In genomic region chr5:139668064-139668880, GRCh38 we compare ENCODE assay signal across 8 cellular contexts. TPM values are rescaled to one million over a fixed set of nuclear protein-coding genes. Genes with fewer than 3 reads are reported as not detected.
DNase-seq lines count a peak whose midpoint lies in the region; ATAC-seq and TF ChIP-seq lines count a peak whose summit lies in the region.

No MANE protein-coding gene starts in this region.

- peak; percentile 82 for DNase-seq in GM23338 (ENCODE audit: low spot score)
- peak; percentile 71 for DNase-seq in ecto neural progenitor cell (ENCODE audit: low spot score)
- no peak for DNase-seq in type B pancreatic cell (ENCODE audit: extremely low spot score, unreplicated experiment)

- H2AFZ ChIP-seq in ACC112 (ENCODE audit: low read length, unreplicated experiment) (peak overlapping the region; percentile 23), GM23338 (no peak overlapping the region)

- H3K9me3 Mint-ChIP-seq in GM23338 (no peaks in the 10 kb centered on the region; the same call in 2 of the 3 replicates), type B pancreatic cell (no peaks in the 10 kb centered on the region)

- H3K4me1 Mint-ChIP-seq in GM23338 (peaks cover 79% of the 10 kb centered on the region), type B pancreatic cell (ENCODE audit: unreplicated experiment) (peaks cover 46% of the 10 kb centered on the region)

- H3K27me3 ChIP-seq in ACC112 (ENCODE audit: insufficient read depth, low read length) (no peaks in the 10 kb centered on the region), GM23338 (ENCODE audit: insufficient read depth) (no peaks in the 10 kb centered on the region), mucosa of stomach (ENCODE audit: control insufficient read depth, insufficient read depth, low read length) (no peaks in the 10 kb centered on the region)

- peak overlapping the region; percentile 43; the same call in 2 of the 3 replicates for H3K4me3 Mint-ChIP-seq in GM23338
- peak overlapping the region; percentile 47 for H3K4me3 Mint-ChIP-seq in type B pancreatic cell

- peak overlapping the region; percentile 79 for H3K27ac ChIP-seq in ACC112 (ENCODE audit: low read depth, low read length)
- H3K27ac ChIP-seq in GM23338 (ENCODE audit: low read depth): peak overlapping the region; percentile 72; the same call in 1 of the 2 replicates

- peak overlapping the region; percentile 79 for H3K4me2 ChIP-seq in GM23338

- H3K4me1 ChIP-seq in ACC112 (ENCODE audit: control insufficient read depth, insufficient read depth, low read length, unreplicated experiment) (peaks cover 64% of the 10 kb centered on the region), GM23338 (ENCODE audit: insufficient read depth) (peaks cover 43% of the 10 kb centered on the region), mucosa of stomach (ENCODE audit: control insufficient read depth, insufficient read depth, low read length) (peaks cover 60% of the 10 kb centered on the region)

- TF ChIP-seq CTCF in GM23338 (conservative IDR thresholded peaks at IDR 0.05; ENCODE audit: low read depth in 2 of 2): no peak
- TF ChIP-seq CTCF in WI38 (IDR thresholded peaks at IDR 0.05; ENCODE audit: low read depth, low read length): no peak
- TF ChIP-seq CTCF in type B pancreatic cell (conservative IDR thresholded peaks at IDR 0.05): no peak

- no peaks in the 10 kb centered on the region for H3K9me2 ChIP-seq in GM23338 (ENCODE audit: insufficient read depth)

- peaks cover 84% of the 10 kb centered on the region for H4K20me1 ChIP-seq in GM23338 (replicated peaks; ENCODE audit: insufficient read depth)

- H3K27ac Mint-ChIP-seq in GM23338 (no peak overlapping the region), type B pancreatic cell (peak overlapping the region; percentile 48)

- H3F3A ChIP-seq in GM23338 (replicated peaks; ENCODE audit: low read depth): peaks cover 18% of the 10 kb centered on the region

- H3K4me3 ChIP-seq in ACC112 (ENCODE audit: low read depth, low read length) (peak overlapping the region; percentile 72), GM23338 (peak overlapping the region; percentile 46), WI38 (ENCODE audit: low read depth, low read length) (peak overlapping the region; percentile 53), mucosa of stomach (ENCODE audit: low read length) (peak overlapping the region; percentile 1)

- peaks cover 29% of the 10 kb centered on the region for H3K27me3 Mint-ChIP-seq in GM23338 (ENCODE audit: insufficient read depth, low read depth, poor library complexity)
- H3K27me3 Mint-ChIP-seq in type B pancreatic cell: no peaks in the 10 kb centered on the region

- H3K36me3 Mint-ChIP-seq in GM23338 (ENCODE audit: low read depth) (peaks cover 4% of the 10 kb centered on the region; the same call in 2 of the 3 replicates), type B pancreatic cell (no peaks in the 10 kb centered on the region)

- peak overlapping the region; percentile 74 for H3K9ac ChIP-seq in mucosa of stomach (ENCODE audit: low read length)

- H3K36me3 ChIP-seq in ACC112 (ENCODE audit: insufficient read depth, low read length): no peaks in the 10 kb centered on the region
- no peaks in the 10 kb centered on the region for H3K36me3 ChIP-seq in GM23338 (ENCODE audit: insufficient read depth)
- no peaks in the 10 kb centered on the region for H3K36me3 ChIP-seq in mucosa of stomach (ENCODE audit: control insufficient read depth, insufficient read depth, low read length)

- ATAC-seq in GM23338 (peak; percentile 65), GM18519 (IDR thresholded peaks at IDR 0.05; ENCODE audit: low FRiP score, unreplicated experiment) (no peak), GM19395 (IDR thresholded peaks at IDR 0.05; ENCODE audit: unreplicated experiment) (no peak)

- peaks cover 96% of the 10 kb centered on the region for H3K79me2 ChIP-seq in ACC112 (ENCODE audit: control insufficient read depth, insufficient read depth, low read length, unreplicated experiment)
- H3K79me2 ChIP-seq in GM23338 (replicated peaks; ENCODE audit: insufficient read depth): peaks cover 99% of the 10 kb centered on the region

- no peaks in the 10 kb centered on the region for H3K9me3 ChIP-seq in mucosa of stomach (ENCODE audit: control insufficient read depth, low read length)

TF ChIP-seq in GM23338, 12 proteins besides CTCF, POLR2A, EP300 and RAD21:
- TF ChIP-seq EZH2phosphoT487 (IDR thresholded peaks at IDR 0.05; ENCODE audit: unreplicated experiment) (no peak), ZNF331 (CRISPR knock-in tag; IDR thresholded peaks at IDR 0.05; ENCODE audit: low read depth) (no peak), STAT1 (IDR thresholded peaks at IDR 0.05; ENCODE audit: unreplicated experiment) (no peak), POLR2AphosphoS5 (IDR thresholded peaks at IDR 0.05; ENCODE audit: low read depth) (no peak), NANOG (IDR thresholded peaks at IDR 0.05; ENCODE audit: borderline replicate concordance) (no peak)
- TF ChIP-seq, protein P1, sequence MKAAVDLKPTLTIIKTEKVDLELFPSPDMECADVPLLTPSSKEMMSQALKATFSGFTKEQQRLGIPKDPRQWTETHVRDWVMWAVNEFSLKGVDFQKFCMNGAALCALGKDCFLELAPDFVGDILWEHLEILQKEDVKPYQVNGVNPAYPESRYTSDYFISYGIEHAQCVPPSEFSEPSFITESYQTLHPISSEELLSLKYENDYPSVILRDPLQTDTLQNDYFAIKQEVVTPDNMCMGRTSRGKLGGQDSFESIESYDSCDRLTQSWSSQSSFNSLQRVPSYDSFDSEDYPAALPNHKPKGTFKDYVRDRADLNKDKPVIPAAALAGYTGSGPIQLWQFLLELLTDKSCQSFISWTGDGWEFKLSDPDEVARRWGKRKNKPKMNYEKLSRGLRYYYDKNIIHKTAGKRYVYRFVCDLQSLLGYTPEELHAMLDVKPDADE (IDR thresholded peaks at IDR 0.05): no peak

RNA-seq across cellular contexts. Expression of gene CXXC5, which starts 20.1 kb away (rescaled TPM):
- total RNA-seq in GM23338 (2014; rRNA removed; shearing (Covaris generic)): 97.9 and 111 TPM in 2 replicates
- 63.3 and 65.0 TPM in 2 replicates for polyA plus RNA-seq in GM23338 (2016; fragmentation: Nextera tagmentation; extraction: Ambion mirVana)
- total RNA-seq in type B pancreatic cell (ENCODE audit: low replicate concordance): 46.7 and 58.6 TPM in 2 replicates

Comparison
In these comparisons a context has a peak if more than half of its experiments do, and no peak if none do; other contexts are left out.
1. H3K4me3 ChIP-seq: peak in every context shown above with its lines; median percentile 72 in ACC112; 53 in WI38; 46 in GM23338; 1 in mucosa of stomach.